Comparison of ENCODE assay signal across 33 cellular contexts in the genomic region with DNA sequence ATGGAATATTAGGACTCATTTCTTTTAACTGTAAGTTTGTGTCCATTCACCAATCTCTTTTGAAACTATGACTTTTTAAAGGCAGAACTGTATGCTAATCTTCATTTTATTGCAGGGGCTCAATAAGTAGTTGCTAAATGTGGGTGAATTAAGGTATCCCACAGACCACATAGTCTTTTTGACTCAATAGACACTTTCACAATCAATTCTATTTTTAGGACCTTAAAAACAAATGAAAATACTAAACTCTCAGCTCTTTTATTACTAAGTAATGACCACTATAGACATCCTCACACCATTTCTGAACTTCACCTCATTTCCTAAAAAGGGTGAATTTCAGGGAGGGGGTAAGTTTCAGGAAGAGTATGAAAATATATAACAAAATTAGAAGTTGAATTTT.
"Had no signal": no experiment of that assay in that cellular context is flagged by ENCODE, and none has a peak within 500 bp of the region (broad histone marks: within the 10 kb centered on the region; RNA-seq: fewer than 3 reads in every experiment).

No MANE protein-coding gene starts in this region.

- H3K36me3 Mint-ChIP-seq: activated naive CD8-positive, alpha-beta T cell; stimulated activated memory B cell treated with anti-CD40 and anti-IgM and Interleukin-4, amounts not matched to agents 10 μg/mL and 1 μg/mL and 100 μg/mL, for 72 hours had no signal

- H3K9me3 ChIP-seq: ascending aorta, gastrocnemius medialis, pancreas, prostate gland, vagina had no signal

- DNase-seq: activated CD4-positive, alpha-beta T cell treated with anti-CD3 and anti-CD28 coated beads for 4 hours; activated CD4-positive, alpha-beta T cell treated with anti-CD3 and anti-CD28 coated beads, Interleukin-2, amount 50 U/mL, for 4 hours; activated naive CD4-positive, alpha-beta T cell; activated T-cell treated with anti-CD3 and anti-CD28 coated beads for 4 hours; activated T-cell treated with anti-CD3 and anti-CD28 coated beads, Interleukin-2, amount 50 U/mL, for 72 hours; caudate nucleus; cortex of kidney; effector memory CD8-positive, alpha-beta T cell; erythroblast; gastrocnemius medialis; hippocampal formation; left colon; mammary epithelial cell; nucleus accumbens; pancreas; retina; small intestine; stimulated activated CD4-positive, alpha-beta T cell treated with anti-CD3 and anti-CD28 coated beads, Interleukin-1b, Interleukin-23, amount 100 ng/mL, for 48 hours; stimulated activated CD4-positive, alpha-beta T cell treated with anti-CD3 and anti-CD28 coated beads, Interleukin-4, amount 100 ng/mL, for 4 hours; stimulated activated CD8-positive, alpha-beta memory T cell treated with anti-CD3 and anti-CD28 coated beads, Interleukin-4, amount 100 ng/mL, for 48 hours; stimulated activated naive CD8-positive, alpha-beta T cell treated with anti-CD3 and anti-CD28 coated beads, Interleukin-15, amount 100 ng/mL, for 72 hours; substantia nigra had no signal

- H3K4me1 ChIP-seq: pancreas, prostate gland had no signal

- H3K4me3 ChIP-seq: ascending aorta, gastrocnemius medialis, pancreas, prostate gland, vagina had no signal

- H3K4me3 Mint-ChIP-seq: activated naive CD8-positive, alpha-beta T cell; activated T-cell treated with anti-CD3 and anti-CD28 coated beads, Interleukin-2, amount 50 U/mL, for 72 hours; effector memory CD8-positive, alpha-beta T cell; stimulated activated memory B cell treated with anti-CD40 and anti-IgM and Interleukin-4, amounts not matched to agents 10 μg/mL and 1 μg/mL and 100 μg/mL, for 72 hours; stimulated activated naive CD8-positive, alpha-beta T cell treated with anti-CD3 and anti-CD28 coated beads, Interleukin-15, amount 100 ng/mL, for 72 hours; type B pancreatic cell had no signal

- FAIRE-seq: keratinocyte, pancreas, small intestine, TTC549 had no signal

- H3K9me3 Mint-ChIP-seq: activated T-cell treated with anti-CD3 and anti-CD28 coated beads, Interleukin-2, amount 50 U/mL, for 72 hours; effector memory CD8-positive, alpha-beta T cell; nephron; stimulated activated naive CD8-positive, alpha-beta T cell treated with anti-CD3 and anti-CD28 coated beads, Interleukin-15, amount 100 ng/mL, for 72 hours; type B pancreatic cell had no signal

- H3K36me3 ChIP-seq: ascending aorta, gastrocnemius medialis, pancreas, prostate gland, vagina had no signal

- ATAC-seq: activated T-cell treated with anti-CD3 and anti-CD28 coated beads, Interleukin-2, amount 50 U/mL, for 72 hours; effector memory CD8-positive, alpha-beta T cell; gastrocnemius medialis; left colon; pancreas; sciatic nerve; stimulated activated memory B cell treated with anti-CD40 and anti-IgM and Interleukin-4, amounts not matched to agents 10 μg/mL and 1 μg/mL and 100 μg/mL, for 72 hours; stimulated activated naive CD8-positive, alpha-beta T cell treated with anti-CD3 and anti-CD28 coated beads, Interleukin-15, amount 100 ng/mL, for 72 hours had no signal

- H3K27me3 Mint-ChIP-seq: type B pancreatic cell had no signal

- H3K27me3 ChIP-seq: ascending aorta, gastrocnemius medialis, vagina had no signal

- H3K27ac ChIP-seq: ascending aorta, gastrocnemius medialis, pancreas, prostate gland, vagina, VCaP had no signal

- H3K27ac Mint-ChIP-seq: activated naive CD8-positive, alpha-beta T cell; activated T-cell treated with anti-CD3 and anti-CD28 coated beads, Interleukin-2, amount 50 U/mL, for 72 hours; effector memory CD8-positive, alpha-beta T cell; stimulated activated memory B cell treated with anti-CD40 and anti-IgM and Interleukin-4, amounts not matched to agents 10 μg/mL and 1 μg/mL and 100 μg/mL, for 72 hours; stimulated activated naive CD8-positive, alpha-beta T cell treated with anti-CD3 and anti-CD28 coated beads, Interleukin-15, amount 100 ng/mL, for 72 hours; type B pancreatic cell had no signal
